Comparison of ENCODE assay signal across 14 cellular contexts in genomic region chr13:84609716-84610115, GRCh38.
DNase-seq lines count a peak whose midpoint lies in the region; ATAC-seq and TF ChIP-seq lines count a peak whose summit lies in the region.
"Had no signal": no experiment of that assay in that cellular context is flagged by ENCODE, and none has a peak within 500 bp of the region (broad histone marks: within the 10 kb centered on the region; RNA-seq: fewer than 3 reads in every experiment).

No MANE protein-coding gene starts in this region.

- CTCF ChIA-PET in A673 (lab: Charles Lee), result no interaction called here

- H3K36me3 Mint-ChIP-seq in activated naive CD8-positive, alpha-beta T cell treated with anti-CD3 and anti-CD28 coated beads, Interleukin-2, amount 50 U/mL, for 24 hours (ENCODE audit: low read depth), result no peaks in the 10 kb centered on the region
- no peaks in the 10 kb centered on the region for H3K36me3 Mint-ChIP-seq in T-helper 2 cell treated with Interferon-gamma antibody and Interleukin-4, amounts not matched to agents 5 μg/mL and 100 μg/mL, for 36 hours (ENCODE audit: low read depth)

- BruUV-seq in A673 (replicated peaks; lab: Mats Ljungman, UMichigan), result no TSS peak

- ATAC-seq in GM18909 (IDR thresholded peaks at IDR 0.05; ENCODE audit: poor library complexity, unreplicated experiment), result no peak
- ATAC-seq in activated naive CD8-positive, alpha-beta T cell treated with anti-CD3 and anti-CD28 coated beads, Interleukin-2, amount 50 U/mL, for 24 hours, result no peak
- ATAC-seq: body of pancreas; natural killer cell treated with Interleukin-12 subunit alpha and Interleukin-12 subunit beta and Interleukin-15 and Interleukin-18, amount 100 ng/mL, for 72 hours had no signal

- H3K27me3 Mint-ChIP-seq in activated naive CD8-positive, alpha-beta T cell treated with anti-CD3 and anti-CD28 coated beads, Interleukin-2, amount 50 U/mL, for 24 hours, result no peaks in the 10 kb centered on the region
- no peaks in the 10 kb centered on the region for H3K27me3 Mint-ChIP-seq in T-helper 2 cell treated with Interferon-gamma antibody and Interleukin-4, amounts not matched to agents 5 μg/mL and 100 μg/mL, for 36 hours (ENCODE audit: low read depth)
- H3K27me3 Mint-ChIP-seq: activated CD4-positive, alpha-beta memory T cell treated with anti-CD3 and anti-CD28 coated beads, Interleukin-2, amount 10 ng/mL, durations not matched to agents 7 days and 5 days; natural killer cell treated with Interleukin-12 subunit alpha and Interleukin-12 subunit beta and Interleukin-15 and Interleukin-18, amount 100 ng/mL, for 72 hours had no signal

- POLR2A ChIA-PET in A673 (lab: Charles Lee; ENCODE audit: low non-redundant PET), result no interaction called here

- H3K27ac Mint-ChIP-seq in activated naive CD8-positive, alpha-beta T cell treated with anti-CD3 and anti-CD28 coated beads, Interleukin-2, amount 50 U/mL, for 24 hours, result no peak overlapping the region
- H3K27ac Mint-ChIP-seq in T-helper 2 cell treated with Interferon-gamma antibody and Interleukin-4, amounts not matched to agents 5 μg/mL and 100 μg/mL, for 36 hours, result no peak overlapping the region
- H3K27ac Mint-ChIP-seq: activated CD4-positive, alpha-beta memory T cell treated with anti-CD3 and anti-CD28 coated beads, Interleukin-2, amount 10 ng/mL, durations not matched to agents 7 days and 5 days; natural killer cell treated with Interleukin-12 subunit alpha and Interleukin-12 subunit beta and Interleukin-15 and Interleukin-18, amount 100 ng/mL, for 72 hours had no signal

- H3K4me1 ChIP-seq in A673 (ENCODE audit: insufficient read depth, low read length, poor library complexity, severe bottlenecking), result no peaks in the 10 kb centered on the region
- H3K4me1 ChIP-seq: body of pancreas, suprapubic skin had no signal

- no peaks in the 10 kb centered on the region for H3K4me1 Mint-ChIP-seq in activated naive CD8-positive, alpha-beta T cell treated with anti-CD3 and anti-CD28 coated beads, Interleukin-2, amount 50 U/mL, for 24 hours
- no peaks in the 10 kb centered on the region for H3K4me1 Mint-ChIP-seq in T-helper 2 cell treated with Interferon-gamma antibody and Interleukin-4, amounts not matched to agents 5 μg/mL and 100 μg/mL, for 36 hours (ENCODE audit: low read depth)
- H3K4me1 Mint-ChIP-seq: activated CD4-positive, alpha-beta memory T cell treated with anti-CD3 and anti-CD28 coated beads, Interleukin-2, amount 10 ng/mL, durations not matched to agents 7 days and 5 days had no signal

- peaks cover 7% of the 10 kb centered on the region for H3K9me3 Mint-ChIP-seq in activated naive CD8-positive, alpha-beta T cell treated with anti-CD3 and anti-CD28 coated beads, Interleukin-2, amount 50 U/mL, for 24 hours
- H3K9me3 Mint-ChIP-seq in T-helper 2 cell treated with Interferon-gamma antibody and Interleukin-4, amounts not matched to agents 5 μg/mL and 100 μg/mL, for 36 hours, result peaks cover 7% of the 10 kb centered on the region

- TF ChIP-seq CTCF in A673 (conservative IDR thresholded peaks at IDR 0.05; ENCODE audit: low read depth, low read length) (no peak), foreskin fibroblast (IDR thresholded peaks at IDR 0.05; ENCODE audit: low read depth, low read length) (no peak)

- no peaks in the 10 kb centered on the region for H3K36me3 ChIP-seq in A673 (ENCODE audit: insufficient read depth, low read length, poor library complexity, severe bottlenecking)
- H3K36me3 ChIP-seq: suprapubic skin had no signal

- DNase-seq in A673 (ENCODE audit: low spot score) (peak; percentile 3), HPDE6-E6E7 (ENCODE audit: extremely low spot score) (peak; percentile 51), amniotic stem cell (lab: John Stamatoyannopoulos, UW) (peak; percentile 1), foreskin fibroblast (peak; percentile 18 to 61), middle frontal gyrus (ENCODE audit: extremely low spot score, low spot score) (no peak)
- DNase-seq in activated naive CD8-positive, alpha-beta T cell treated with anti-CD3 and anti-CD28 coated beads, Interleukin-2, amount 50 U/mL, for 24 hours, result no peak
- no peak for DNase-seq in T-helper 2 cell treated with Interferon-gamma antibody and Interleukin-4, amounts not matched to agents 5 μg/mL and 100 μg/mL, for 36 hours (ENCODE audit: low spot score)
- DNase-seq: activated CD4-positive, alpha-beta memory T cell treated with anti-CD3 and anti-CD28 coated beads, Interleukin-2, amount 10 ng/mL, durations not matched to agents 7 days and 5 days; body of pancreas; NCI-H1105 treated with DMSO at 0.1 percent for 48 hours; NCI-H345 had no signal

- H3K4me3 ChIP-seq in A673 (ENCODE audit: low read depth, low read length, poor library complexity, severe bottlenecking) (no peak overlapping the region), foreskin fibroblast (ENCODE audit: low read depth in 1 of 2, low read length in 2 of 2) (no peak overlapping the region)
- H3K4me3 ChIP-seq: body of pancreas, suprapubic skin had no signal

- intact Hi-C loops in A673 (cut with micrococcal nuclease; ENCODE audit: unreplicated experiment), result no loop called here

- no peak overlapping the region for H3K4me3 Mint-ChIP-seq in activated naive CD8-positive, alpha-beta T cell treated with anti-CD3 and anti-CD28 coated beads, Interleukin-2, amount 50 U/mL, for 24 hours
- no peak overlapping the region for H3K4me3 Mint-ChIP-seq in T-helper 2 cell treated with Interferon-gamma antibody and Interleukin-4, amounts not matched to agents 5 μg/mL and 100 μg/mL, for 36 hours
- H3K4me3 Mint-ChIP-seq: activated CD4-positive, alpha-beta memory T cell treated with anti-CD3 and anti-CD28 coated beads, Interleukin-2, amount 10 ng/mL, durations not matched to agents 7 days and 5 days; natural killer cell treated with Interleukin-12 subunit alpha and Interleukin-12 subunit beta and Interleukin-15 and Interleukin-18, amount 100 ng/mL, for 72 hours had no signal

- H3K27ac ChIP-seq in A673 (ENCODE audit: low read depth, low read length, poor library complexity, severe bottlenecking), result no peak overlapping the region
- H3K27ac ChIP-seq: body of pancreas, suprapubic skin had no signal

- no peaks in the 10 kb centered on the region for H3K27me3 ChIP-seq in A673 (replicated peaks; ENCODE audit: insufficient read depth, low read depth, low read length, poor library complexity)
- H3K27me3 ChIP-seq: body of pancreas, suprapubic skin had no signal

- no peaks in the 10 kb centered on the region for H3K9me3 ChIP-seq in A673 (ENCODE audit: low read depth, low read length, poor library complexity, severe bottlenecking)
- H3K9me3 ChIP-seq: body of pancreas, suprapubic skin had no signal

Comparison
In these comparisons a context has a peak if more than half of its experiments do, and no peak if none do; other contexts are left out.
1. DNase-seq: peak in A673 (single experiment), HPDE6-E6E7 (single experiment), amniotic stem cell (single experiment) and foreskin fibroblast (2 of 2); none in activated naive CD8-positive, alpha-beta T cell treated with anti-CD3 and anti-CD28 coated beads, Interleukin-2, amount 50 U/mL, for 24 hours (single experiment), T-helper 2 cell treated with Interferon-gamma antibody and Interleukin-4, amounts not matched to agents 5 μg/mL and 100 μg/mL, for 36 hours (single experiment) and middle frontal gyrus (single experiment).